19 cellular contexts compared by ENCODE assay signal in the genomic region with DNA sequence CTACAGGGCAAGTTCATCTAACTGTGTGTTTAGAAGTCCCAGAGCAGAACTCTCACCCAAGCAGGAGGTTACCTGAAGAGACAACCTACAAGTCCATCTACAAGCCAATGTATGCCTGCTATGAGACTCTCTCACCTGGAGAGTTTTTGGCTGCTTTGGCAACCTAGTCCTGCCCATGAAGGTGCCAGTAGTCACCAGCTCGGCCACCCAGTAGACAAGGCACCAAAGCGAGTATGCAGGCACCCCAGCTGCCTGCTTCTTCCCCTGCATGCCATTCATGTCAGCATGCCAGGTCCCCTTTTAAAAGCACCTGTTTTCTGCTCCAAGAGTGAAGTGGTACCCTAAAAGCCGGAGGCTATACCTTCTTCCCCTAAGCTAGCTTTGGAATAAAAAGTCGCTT. TPM values are rescaled to one million over a fixed set of nuclear protein-coding genes. Genes with fewer than 3 reads are reported as not detected.
DNase-seq lines count a peak whose midpoint lies in the region; ATAC-seq and TF ChIP-seq lines count a peak whose summit lies in the region.
"Had no signal": no experiment of that assay in that cellular context is flagged by ENCODE, and none has a peak within 500 bp of the region (broad histone marks: within the 10 kb centered on the region; RNA-seq: fewer than 3 reads in every experiment).

No MANE protein-coding gene starts in this region.

- no peaks in the 10 kb centered on the region for H3K79me2 ChIP-seq in parathyroid adenoma

- H3K9me3 ChIP-seq in right atrium auricular region (no peaks in the 10 kb centered on the region), parathyroid adenoma (ENCODE audit: control insufficient read depth, low read length) (no peaks in the 10 kb centered on the region)

- no peak overlapping the region for H3K4me3 Mint-ChIP-seq in activated CD4-positive, alpha-beta memory T cell treated with anti-CD3 and anti-CD28 coated beads, Interleukin-2, amount 10 ng/mL, durations not matched to agents 7 days and 5 days
- H3K4me3 Mint-ChIP-seq: B cell; CD4-positive, alpha-beta memory T cell; CD4-positive, CD25-positive, alpha-beta regulatory T cell; CD8-positive, alpha-beta memory T cell had no signal

- H3K4me2 ChIP-seq in parathyroid adenoma (ENCODE audit: low read length): no peak overlapping the region
- H3K4me2 ChIP-seq: A549; BLaER1 treated with 17β-estradiol and CSF1 and Interleukin-3, amounts not matched to agents 10 nM and 100 nM had no signal

- no peak overlapping the region for H3K27ac Mint-ChIP-seq in activated CD4-positive, alpha-beta memory T cell treated with anti-CD3 and anti-CD28 coated beads, Interleukin-2, amount 10 ng/mL, durations not matched to agents 7 days and 5 days
- H3K27ac Mint-ChIP-seq: B cell; CD4-positive, CD25-positive, alpha-beta regulatory T cell; CD8-positive, alpha-beta memory T cell had no signal

- DNase-seq in cardiac septum (ENCODE audit: low spot score) (peak; percentile 46), right atrium auricular region (ENCODE audit: low spot score) (no peak), mesenteric fat pad (ENCODE audit: low spot score) (peak; percentile 28), D341Med (ENCODE audit: low spot score) (no peak)
- DNase-seq in activated CD4-positive, alpha-beta memory T cell treated with anti-CD3 and anti-CD28 coated beads, Interleukin-2, amount 10 ng/mL, durations not matched to agents 7 days and 5 days: no peak
- DNase-seq: AML-193; CD4-positive, alpha-beta memory T cell; CD4-positive, CD25-positive, alpha-beta regulatory T cell; CD8-positive, alpha-beta memory T cell; COR-L47; DMS79 treated with DMSO at 0.1 percent for 48 hours; GF-D8 had no signal

- H3K4me3 ChIP-seq in right atrium auricular region (no peak overlapping the region), parathyroid adenoma (ENCODE audit: low read depth, low read length) (no peak overlapping the region)
- H3K4me3 ChIP-seq: A549; BLaER1 treated with 17β-estradiol and CSF1 and Interleukin-3, amounts not matched to agents 10 nM and 100 nM had no signal

- H3K9ac ChIP-seq in parathyroid adenoma: no peak overlapping the region
- H3K9ac ChIP-seq: BLaER1 treated with 17β-estradiol and CSF1 and Interleukin-3, amounts not matched to agents 10 nM and 100 nM had no signal

- peaks cover 23% of the 10 kb centered on the region for H3K27me3 Mint-ChIP-seq in activated CD4-positive, alpha-beta memory T cell treated with anti-CD3 and anti-CD28 coated beads, Interleukin-2, amount 10 ng/mL, durations not matched to agents 7 days and 5 days
- H3K27me3 Mint-ChIP-seq: CD4-positive, alpha-beta memory T cell had no signal

- peaks cover 7% of the 10 kb centered on the region for H3K4me1 Mint-ChIP-seq in activated CD4-positive, alpha-beta memory T cell treated with anti-CD3 and anti-CD28 coated beads, Interleukin-2, amount 10 ng/mL, durations not matched to agents 7 days and 5 days
- H3K4me1 Mint-ChIP-seq: B cell; CD4-positive, alpha-beta memory T cell; CD4-positive, CD25-positive, alpha-beta regulatory T cell; CD8-positive, alpha-beta memory T cell had no signal

- CTCF ChIA-PET in activated CD4-positive, alpha-beta memory T cell treated with anti-CD3 and anti-CD28 coated beads, Interleukin-2, amount 10 ng/mL, durations not matched to agents 7 days and 5 days (lab: Charles Lee): interaction anchor here (1.2 kb wide), 1 partner anchor 95 kb away, joined by 3 read pairs; no protein-coding TSS in a partner anchor

- POLR2A ChIA-PET in activated CD4-positive, alpha-beta memory T cell treated with anti-CD3 and anti-CD28 coated beads, Interleukin-2, amount 10 ng/mL, durations not matched to agents 7 days and 5 days (lab: Charles Lee): no interaction called here

- intact Hi-C loops in cardiac septum (cut with DNase I): no loop called here

- H3K36me3 ChIP-seq in right atrium auricular region (no peaks in the 10 kb centered on the region), parathyroid adenoma (ENCODE audit: control insufficient read depth, insufficient read depth, low read length) (no peaks in the 10 kb centered on the region)

- peaks cover 7% of the 10 kb centered on the region for H3K36me3 Mint-ChIP-seq in activated CD4-positive, alpha-beta memory T cell treated with anti-CD3 and anti-CD28 coated beads, Interleukin-2, amount 10 ng/mL, durations not matched to agents 7 days and 5 days (ENCODE audit: low read depth)
- H3K36me3 Mint-ChIP-seq: CD4-positive, CD25-positive, alpha-beta regulatory T cell had no signal

- no peak overlapping the region for H3K27ac ChIP-seq in right atrium auricular region
- peak overlapping the region; percentile 92 for H3K27ac ChIP-seq in parathyroid adenoma
- H3K27ac ChIP-seq: 22Rv1; A549; BLaER1 treated with 17β-estradiol and CSF1 and Interleukin-3, amounts not matched to agents 10 nM and 100 nM had no signal

- H3K27me3 ChIP-seq in right atrium auricular region: no peaks in the 10 kb centered on the region
- no peaks in the 10 kb centered on the region for H3K27me3 ChIP-seq in parathyroid adenoma (ENCODE audit: control insufficient read depth, insufficient read depth, low read length)
- H3K27me3 ChIP-seq: BLaER1 treated with 17β-estradiol and CSF1 and Interleukin-3, amounts not matched to agents 10 nM and 100 nM had no signal

- H3K4me1 ChIP-seq in right atrium auricular region: no peaks in the 10 kb centered on the region
- peaks cover 11% of the 10 kb centered on the region for H3K4me1 ChIP-seq in parathyroid adenoma
- H3K4me1 ChIP-seq: A549 had no signal

- peak overlapping the region; percentile 58 for H2AFZ ChIP-seq in parathyroid adenoma

- no peak for ATAC-seq in HG02678 (IDR thresholded peaks at IDR 0.05; ENCODE audit: unreplicated experiment)
- ATAC-seq: A549 had no signal

- H3K9me3 Mint-ChIP-seq in activated CD4-positive, alpha-beta memory T cell treated with anti-CD3 and anti-CD28 coated beads, Interleukin-2, amount 10 ng/mL, durations not matched to agents 7 days and 5 days: peaks cover 15% of the 10 kb centered on the region

- TF ChIP-seq CTCF in right atrium auricular region (IDR thresholded peaks at IDR 0.05) (no peak), parathyroid adenoma (IDR thresholded peaks at IDR 0.05) (no peak)

RNA-seq across cellular contexts. Expression of a gene that starts 20.2 kb away (rescaled TPM):
- total RNA-seq in cardiac septum (4.3 TPM), right atrium auricular region (not detected), mesenteric fat pad (not detected)
- total RNA-seq in activated CD4-positive, alpha-beta memory T cell treated with anti-CD3 and anti-CD28 coated beads, Interleukin-2, amount 10 ng/mL, durations not matched to agents 7 days and 5 days: not detected
- total RNA-seq: A172; B cell; CD4-positive, alpha-beta memory T cell; CD4-positive, CD25-positive, alpha-beta regulatory T cell; CD8-positive, alpha-beta memory T cell had no signal

RNA-seq across cellular contexts. Expression of a gene that starts 21.8 kb away (rescaled TPM):
- total RNA-seq in cardiac septum (43.2 TPM), right atrium auricular region (10 to 100 TPM; 32.7 to 38.9 TPM), mesenteric fat pad (42.5 TPM)
- total RNA-seq in activated CD4-positive, alpha-beta memory T cell treated with anti-CD3 and anti-CD28 coated beads, Interleukin-2, amount 10 ng/mL, durations not matched to agents 7 days and 5 days: 10 to 100 TPM; 97.9 to 98.9 TPM

RNA-seq across cellular contexts. Expression of a gene that starts 24.9 kb away (rescaled TPM):
- not detected for total RNA-seq in cardiac septum
- total RNA-seq in right atrium auricular region: not detected
- not detected for total RNA-seq in mesenteric fat pad
- not detected for total RNA-seq in activated CD4-positive, alpha-beta memory T cell treated with anti-CD3 and anti-CD28 coated beads, Interleukin-2, amount 10 ng/mL, durations not matched to agents 7 days and 5 days
- total RNA-seq: A172; B cell; CD4-positive, alpha-beta memory T cell; CD4-positive, CD25-positive, alpha-beta regulatory T cell; CD8-positive, alpha-beta memory T cell had no signal

RNA-seq across cellular contexts. Expression of a gene that starts 48.8 kb away (rescaled TPM):
- total RNA-seq in cardiac septum (6.0 TPM), right atrium auricular region (1 to 10 TPM; 3.3 to 4.2 TPM), mesenteric fat pad (4.9 TPM)
- 10 to 100 TPM; 27.1 to 30.9 TPM for total RNA-seq in activated CD4-positive, alpha-beta memory T cell treated with anti-CD3 and anti-CD28 coated beads, Interleukin-2, amount 10 ng/mL, durations not matched to agents 7 days and 5 days

Comparison
In these comparisons a context has a peak if more than half of its experiments do, and no peak if none do; other contexts are left out.
1. DNase-seq: peak in cardiac septum (single experiment) and mesenteric fat pad (single experiment); none in right atrium auricular region (single experiment), D341Med (single experiment) and activated CD4-positive, alpha-beta memory T cell treated with anti-CD3 and anti-CD28 coated beads, Interleukin-2, amount 10 ng/mL, durations not matched to agents 7 days and 5 days (single experiment).